In genomic region chr16:3095869-3096268, GRCh38 we compare ENCODE assay signal across 1 cellular context.
TF ChIP-seq lines count a peak whose summit lies in the region.

No MANE protein-coding gene starts in this region.

TF ChIP-seq in HepG2, 621 proteins besides CTCF, POLR2A, EP300 and RAD21:
- TF ChIP-seq ZNF30 (CRISPR knock-in tag; IDR thresholded peaks at IDR 0.05) (no peak), SP2 (CRISPR knock-in tag; IDR thresholded peaks at IDR 0.05) (no peak)
- TF ChIP-seq, protein P1, sequence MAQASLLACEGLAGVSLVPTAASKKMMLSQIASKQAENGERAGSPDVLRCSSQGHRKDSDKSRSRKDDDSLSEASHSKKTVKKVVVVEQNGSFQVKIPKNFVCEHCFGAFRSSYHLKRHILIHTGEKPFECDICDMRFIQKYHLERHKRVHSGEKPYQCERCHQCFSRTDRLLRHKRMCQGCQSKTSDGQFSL (CRISPR knock-in tag; IDR thresholded peaks at IDR 0.05), result no peak
